Comparison of ENCODE assay signal across 30 cellular contexts in genomic region chr1:63435136-63435535, GRCh38.
"Had no signal": no experiment of that assay in that cellular context is flagged by ENCODE, and none has a peak within 500 bp of the region (broad histone marks: within the 10 kb centered on the region; RNA-seq: fewer than 3 reads in every experiment).

No MANE protein-coding gene starts in this region.

- H3K4me1 Mint-ChIP-seq: T-helper 17 cell had no signal

- H3K27me3 ChIP-seq: breast epithelium, MG63, SJSA1 had no signal

- H3K36me3 ChIP-seq: breast epithelium, MG63, SJSA1 had no signal

- DNase-seq: activated CD4-positive, alpha-beta T cell treated with anti-CD3 and anti-CD28 coated beads for 48 hours; activated CD4-positive, alpha-beta T cell treated with anti-CD3 and anti-CD28 coated beads, Interleukin-2, amount 50 U/mL, for 4 hours; activated CD4-positive, CD25-positive, alpha-beta regulatory T cell treated with anti-CD3 and anti-CD28 coated beads, Interleukin-2, amount 50 U/mL, for 72 hours; activated CD8-positive, alpha-beta memory T cell treated with anti-CD3 and anti-CD28 coated beads, Interleukin-2, amount 50 U/mL, for 48 hours; activated CD8-positive, alpha-beta T cell treated with anti-CD3 and anti-CD28 coated beads, Interleukin-2, amount 10 ng/mL, durations not matched to agents 7 days and 5 days; activated effector memory CD4-positive, alpha-beta T cell treated with anti-CD3 and anti-CD28 coated beads, Interleukin-2, amount 50 U/mL, for 16 hours; activated naive CD4-positive, alpha-beta T cell treated with anti-CD3 and anti-CD28 coated beads for 36 hours; activated T-cell treated with anti-CD3 and anti-CD28 coated beads, Interleukin-2, amount 50 U/mL, for 24 hours; caudate nucleus; MG63; MV-4-11; NCI-H1092 treated with DMSO at 0.1 percent for 48 hours; NCI-H1417 treated with DMSO at 0.1 percent for 48 hours; NCI-H1694; NCI-H2029; NCI-H2107; NCI-H2171 treated with DMSO at 0.1 percent for 48 hours; NCI-H226; NCI-H69; NK-92 treated with Interleukin-12 subunit alpha and Interleukin-12 subunit beta, amount 100 ng/mL, for 24 hours; OCI-M1; SHP77; T-helper 17 cell; T-helper 9 cell had no signal

- H3K4me3 Mint-ChIP-seq: activated CD8-positive, alpha-beta T cell treated with anti-CD3 and anti-CD28 coated beads, Interleukin-2, amount 10 ng/mL, durations not matched to agents 7 days and 5 days; activated naive CD4-positive, alpha-beta T cell treated with anti-CD3 and anti-CD28 coated beads for 36 hours; activated naive CD8-positive, alpha-beta T cell; activated T-cell treated with anti-CD3 and anti-CD28 coated beads, Interleukin-2, amount 50 U/mL, for 24 hours; activated T-helper 1 cell treated with anti-CD3 and anti-CD28 coated beads, Interleukin-12 subunit alpha, Interleukin-12 subunit beta, Interleukin-2, Interleukin-4 antibody, amounts not matched to agents 30 ng/mL and 10 ng/mL and 1 ng/mL, durations not matched to agents 14 hours and 24 hours and 36 hours; T-helper 17 cell; WTC11 had no signal

- H3K4me3 ChIP-seq: breast epithelium, MG63, SJSA1 had no signal

- H3K27ac ChIP-seq: breast epithelium, SJSA1 had no signal

- H3K27me3 Mint-ChIP-seq: activated naive CD8-positive, alpha-beta T cell; activated T-cell treated with anti-CD3 and anti-CD28 coated beads, Interleukin-2, amount 50 U/mL, for 24 hours; T-helper 17 cell had no signal

- H3K4me1 ChIP-seq: breast epithelium, SJSA1 had no signal

- H3K9me3 ChIP-seq: MG63, SJSA1 had no signal

- ATAC-seq: activated CD8-positive, alpha-beta T cell treated with anti-CD3 and anti-CD28 coated beads, Interleukin-2, amount 10 ng/mL, durations not matched to agents 7 days and 5 days; Panc1; T-helper 17 cell; WTC11 had no signal

- H3K27ac Mint-ChIP-seq: activated CD8-positive, alpha-beta T cell treated with anti-CD3 and anti-CD28 coated beads, Interleukin-2, amount 10 ng/mL, durations not matched to agents 7 days and 5 days; activated naive CD4-positive, alpha-beta T cell treated with anti-CD3 and anti-CD28 coated beads for 36 hours; activated naive CD8-positive, alpha-beta T cell; activated T-cell treated with anti-CD3 and anti-CD28 coated beads, Interleukin-2, amount 50 U/mL, for 24 hours; activated T-helper 1 cell treated with anti-CD3 and anti-CD28 coated beads, Interleukin-12 subunit alpha, Interleukin-12 subunit beta, Interleukin-2, Interleukin-4 antibody, amounts not matched to agents 30 ng/mL and 10 ng/mL and 1 ng/mL, durations not matched to agents 14 hours and 24 hours and 36 hours; T-helper 17 cell; WTC11 had no signal
